ENCODE assay signal across 8 cellular contexts in genomic region chr3:195909645-195910498, GRCh38. TPM values are rescaled to one million over a fixed set of nuclear protein-coding genes. Genes with fewer than 3 reads are reported as not detected.
DNase-seq lines count a peak whose midpoint lies in the region; ATAC-seq, FAIRE-seq and TF ChIP-seq lines count a peak whose summit lies in the region.

No MANE protein-coding gene starts in this region.

- peaks cover 54% of the 10 kb centered on the region for H3K4me1 Mint-ChIP-seq in nephron progenitor cell
- peaks cover 49% of the 10 kb centered on the region for H3K4me1 Mint-ChIP-seq in stimulated activated naive CD8-positive, alpha-beta T cell treated with anti-CD3 and anti-CD28 coated beads, Interleukin-15, amount 100 ng/mL, for 72 hours

- H3K36me3 Mint-ChIP-seq in nephron progenitor cell (ENCODE audit: low read depth): peaks cover 12% of the 10 kb centered on the region

- H3K4me3 Mint-ChIP-seq in nephron progenitor cell: peak overlapping the region; percentile 73
- H3K4me3 Mint-ChIP-seq in stimulated activated naive CD8-positive, alpha-beta T cell treated with anti-CD3 and anti-CD28 coated beads, Interleukin-15, amount 100 ng/mL, for 72 hours: peak overlapping the region; percentile 73 to 77

- TF ChIP-seq CTCF in D721Med (IDR thresholded peaks at IDR 0.05; ENCODE audit: insufficient read depth, missing control alignments) (no peak), KMS-11 (conservative IDR thresholded peaks at IDR 0.05; ENCODE audit: low read depth, low read length) (no peak), fibroblast of the aortic adventitia (IDR thresholded peaks at IDR 0.05; ENCODE audit: insufficient read depth, low read length) (no peak), nephron progenitor cell (IDR thresholded peaks at IDR 0.05) (no peak)

- no peak overlapping the region for H3K4me3 ChIP-seq in KMS-11 (IDR thresholded peaks at IDR 0.05; ENCODE audit: insufficient read depth, low read depth, low read length)
- peak overlapping the region; percentile 68 for H3K4me3 ChIP-seq in fibroblast of the aortic adventitia (ENCODE audit: low read depth, low read length)

- DNase-seq in D721Med (ENCODE audit: insufficient read length, low spot score) (peak; percentile 100), RCC 7860 (ENCODE audit: low spot score) (peak; percentile 54), fibroblast of the aortic adventitia (ENCODE audit: low read depth) (peak; percentile 59), nephron progenitor cell (peak; percentile 89)
- peak; percentile 90 for DNase-seq in activated effector memory CD4-positive, alpha-beta T cell treated with Interleukin-2 at 50 U/mL for 16 hours
- DNase-seq in stimulated activated naive CD8-positive, alpha-beta T cell treated with anti-CD3 and anti-CD28 coated beads, Interleukin-15, amount 100 ng/mL, for 72 hours: peak; percentile 82 to 84

- peak overlapping the region; percentile 68 for H2AFZ ChIP-seq in KMS-11 (ENCODE audit: low read depth)

- ATAC-seq in GM21619 (IDR thresholded peaks at IDR 0.05; ENCODE audit: unreplicated experiment): peak; percentile 39
- ATAC-seq in stimulated activated naive CD8-positive, alpha-beta T cell treated with anti-CD3 and anti-CD28 coated beads, Interleukin-15, amount 100 ng/mL, for 72 hours: peak; percentile 60

- H3K4me2 ChIP-seq in KMS-11: peak overlapping the region; percentile 38

- H3K4me1 ChIP-seq in KMS-11 (ENCODE audit: low read depth, poor library complexity, severe bottlenecking): peaks cover 40% of the 10 kb centered on the region

- H3K27ac ChIP-seq in KMS-11: no peak overlapping the region

- H3K27me3 ChIP-seq in KMS-11 (ENCODE audit: insufficient read depth, low read depth): no peaks in the 10 kb centered on the region

- no peaks in the 10 kb centered on the region for H3K36me3 ChIP-seq in KMS-11 (ENCODE audit: insufficient read depth)

- no peaks in the 10 kb centered on the region for H3K9me3 Mint-ChIP-seq in nephron progenitor cell
- no peaks in the 10 kb centered on the region for H3K9me3 Mint-ChIP-seq in stimulated activated naive CD8-positive, alpha-beta T cell treated with anti-CD3 and anti-CD28 coated beads, Interleukin-15, amount 100 ng/mL, for 72 hours

- H3K27ac Mint-ChIP-seq in nephron progenitor cell: no peak overlapping the region
- peak overlapping the region in 1 of 2 donors; percentile 7 for H3K27ac Mint-ChIP-seq in stimulated activated naive CD8-positive, alpha-beta T cell treated with anti-CD3 and anti-CD28 coated beads, Interleukin-15, amount 100 ng/mL, for 72 hours

- H3K9ac ChIP-seq in KMS-11: peak overlapping the region; percentile 16; the same call in 1 of the 2 replicates

- H3K27me3 Mint-ChIP-seq in nephron progenitor cell (ENCODE audit: low read depth, poor library complexity): peaks cover 32% of the 10 kb centered on the region
- H3K27me3 Mint-ChIP-seq in stimulated activated naive CD8-positive, alpha-beta T cell treated with anti-CD3 and anti-CD28 coated beads, Interleukin-15, amount 100 ng/mL, for 72 hours: no peaks in the 10 kb centered on the region

- H4K20me1 ChIP-seq in KMS-11 (ENCODE audit: insufficient read depth): no peaks in the 10 kb centered on the region

- FAIRE-seq in D721Med (lab: Jason Lieb, UNC) (no peak), RCC 7860 (lab: Jason Lieb, UNC) (no peak)

- H3K79me2 ChIP-seq in KMS-11 (ENCODE audit: insufficient read depth, low read depth): peaks cover 7% of the 10 kb centered on the region; the same call in 1 of the 2 replicates

RNA-seq across cellular contexts. Expression of gene TNK2, which starts 1.5 kb away (rescaled TPM):
- total RNA-seq in fibroblast of the aortic adventitia (ENCODE audit: low replicate concordance): 7.1 and 10.8 TPM in 2 replicates
